19 cellular contexts compared by ENCODE assay signal in genomic region chr6:163547287-163547686, GRCh38.
DNase-seq lines count a peak whose midpoint lies in the region; ATAC-seq and TF ChIP-seq lines count a peak whose summit lies in the region.
"Had no signal": no experiment of that assay in that cellular context is flagged by ENCODE, and none has a peak within 500 bp of the region (broad histone marks: within the 10 kb centered on the region; RNA-seq: fewer than 3 reads in every experiment).

No MANE protein-coding gene starts in this region.

- peaks cover 30 to 42% of the 10 kb centered on the region in 2 donors for H3K4me1 Mint-ChIP-seq in natural killer cell
- H3K4me1 Mint-ChIP-seq in natural killer cell treated with Interleukin-12 subunit alpha and Interleukin-12 subunit beta and Interleukin-15 and Interleukin-18, amount 100 ng/mL, for 72 hours (ENCODE audit: low read depth in 2 of 2) = peaks cover 22 to 24% of the 10 kb centered on the region in 2 donors
- peaks cover 82% of the 10 kb centered on the region for H3K4me1 Mint-ChIP-seq in brain

- H3K9me3 ChIP-seq in right cardiac atrium (ENCODE audit: control insufficient read depth, low read length) = no peaks in the 10 kb centered on the region
- H3K9me3 ChIP-seq: Peyer's patch had no signal

- intact Hi-C loops in natural killer cell (cut with micrococcal nuclease) = loop anchor here (1.0 kb wide), 1 partner anchor 118 kb away; no protein-coding TSS in a partner anchor
- intact Hi-C loops in right cardiac atrium (cut with DNase I) = no loop called here
- intact Hi-C loops in sciatic nerve (cut with DNase I) = no loop called here

- H3K27ac ChIP-seq in right cardiac atrium (ENCODE audit: low read length) = peak overlapping the region; percentile 46
- H3K27ac ChIP-seq: Peyer's patch had no signal

- H3K4me3 Mint-ChIP-seq in natural killer cell (no peak overlapping the region), brain (peak overlapping the region in 4 of 5 experiments; percentile 26 to 65 (median 46))
- H3K4me3 Mint-ChIP-seq in natural killer cell treated with Interleukin-12 subunit alpha and Interleukin-12 subunit beta and Interleukin-15 and Interleukin-18, amount 100 ng/mL, for 72 hours = no peak overlapping the region
- H3K4me3 Mint-ChIP-seq: CD4-positive, CD25-positive, alpha-beta regulatory T cell; HFFc6 had no signal

- H3K27ac Mint-ChIP-seq in natural killer cell (peak overlapping the region; percentile 28 to 52), brain (peak overlapping the region in 4 of 5 experiments; percentile 13 to 88 (median 74))
- no peak overlapping the region for H3K27ac Mint-ChIP-seq in natural killer cell treated with Interleukin-12 subunit alpha and Interleukin-12 subunit beta and Interleukin-15 and Interleukin-18, amount 100 ng/mL, for 72 hours
- H3K27ac Mint-ChIP-seq: HFFc6 had no signal

- no peaks in the 10 kb centered on the region for H3K27me3 Mint-ChIP-seq in natural killer cell (ENCODE audit: low read depth in 2 of 2)
- no peaks in the 10 kb centered on the region for H3K27me3 Mint-ChIP-seq in natural killer cell treated with Interleukin-12 subunit alpha and Interleukin-12 subunit beta and Interleukin-15 and Interleukin-18, amount 100 ng/mL, for 72 hours
- no peaks in the 10 kb centered on the region for H3K27me3 Mint-ChIP-seq in brain
- H3K27me3 Mint-ChIP-seq: CD4-positive, CD25-positive, alpha-beta regulatory T cell had no signal

- TF ChIP-seq CTCF in natural killer cell (IDR thresholded peaks at IDR 0.05) = no peak
- no peak for TF ChIP-seq CTCF in brain (conservative IDR thresholded peaks at IDR 0.05)

- ATAC-seq in natural killer cell (no peak), right cardiac atrium (peak; percentile 50 to 65), GM21515 (IDR thresholded peaks at IDR 0.05; ENCODE audit: unreplicated experiment) (no peak), sciatic nerve (no peak)
- ATAC-seq in natural killer cell treated with Interleukin-12 subunit alpha and Interleukin-12 subunit beta and Interleukin-15 and Interleukin-18, amount 100 ng/mL, for 72 hours = no peak

- H3K27me3 ChIP-seq in right cardiac atrium (ENCODE audit: control insufficient read depth, insufficient read depth) = no peaks in the 10 kb centered on the region
- H3K27me3 ChIP-seq: Peyer's patch had no signal

- H3K9me3 Mint-ChIP-seq in natural killer cell (no peaks in the 10 kb centered on the region), brain (peaks cover 0 to 6% (median 4%) of the 10 kb centered on the region in 5 experiments)
- no peaks in the 10 kb centered on the region for H3K9me3 Mint-ChIP-seq in natural killer cell treated with Interleukin-12 subunit alpha and Interleukin-12 subunit beta and Interleukin-15 and Interleukin-18, amount 100 ng/mL, for 72 hours
- H3K9me3 Mint-ChIP-seq: CD4-positive, CD25-positive, alpha-beta regulatory T cell; HFFc6 had no signal

- peaks cover 7% of the 10 kb centered on the region for H3K4me1 ChIP-seq in right cardiac atrium (ENCODE audit: control insufficient read depth, insufficient read depth, low read length)
- H3K4me1 ChIP-seq: Peyer's patch had no signal

- no peak for DNase-seq in natural killer cell
- no peak for DNase-seq in natural killer cell treated with Interleukin-12 subunit alpha and Interleukin-12 subunit beta and Interleukin-15 and Interleukin-18, amount 100 ng/mL, for 72 hours (ENCODE audit: low spot score)
- no peak for DNase-seq in right cardiac atrium
- DNase-seq in NAMALWA (ENCODE audit: low spot score) = no peak
- no peak for DNase-seq in sciatic nerve (ENCODE audit: low spot score)
- DNase-seq: CD4-positive, CD25-positive, alpha-beta regulatory T cell; EL; GF-D8; H7; HFFc6; KG1; NCI-H1105; NCI-H146; NCI-H2029; NCI-H2227 treated with DMSO at 0.1 percent for 48 hours; NCI-H526; Peyer's patch had no signal

- no peak overlapping the region for H3K4me3 ChIP-seq in right cardiac atrium (ENCODE audit: low read length)
- H3K4me3 ChIP-seq: Peyer's patch had no signal

- H3K36me3 Mint-ChIP-seq in natural killer cell (no peaks in the 10 kb centered on the region), brain (peaks cover 53% of the 10 kb centered on the region)
- H3K36me3 Mint-ChIP-seq in natural killer cell treated with Interleukin-12 subunit alpha and Interleukin-12 subunit beta and Interleukin-15 and Interleukin-18, amount 100 ng/mL, for 72 hours = no peaks in the 10 kb centered on the region

- 68% methylated on average over 3 of the region's 3 CpGs for WGBS in right cardiac atrium

Comparison
In these comparisons a context has a peak if more than half of its experiments do, and no peak if none do; other contexts are left out.
1. H3K27ac Mint-ChIP-seq: peak in natural killer cell (2 of 2) and brain (4 of 5); none in natural killer cell treated with Interleukin-12 subunit alpha and Interleukin-12 subunit beta and Interleukin-15 and Interleukin-18, amount 100 ng/mL, for 72 hours (0 of 2).
2. ATAC-seq: peak in right cardiac atrium (2 of 2); none in natural killer cell (0 of 3), natural killer cell treated with Interleukin-12 subunit alpha and Interleukin-12 subunit beta and Interleukin-15 and Interleukin-18, amount 100 ng/mL, for 72 hours (0 of 2), GM21515 (single experiment) and sciatic nerve (single experiment).
3. H3K4me3 Mint-ChIP-seq: peak in brain (4 of 5); none in natural killer cell (single experiment) and natural killer cell treated with Interleukin-12 subunit alpha and Interleukin-12 subunit beta and Interleukin-15 and Interleukin-18, amount 100 ng/mL, for 72 hours (single experiment).